Comparison of ENCODE assay signal across 1 cellular context in genomic region chr2:233745073-233745755, GRCh38.
A peak's percentile ranks its signal among the peaks of the same experiment; 100 is the strongest.
TF ChIP-seq lines count a peak whose summit lies in the region.

No MANE protein-coding gene starts in this region.

TF ChIP-seq in HepG2, 621 proteins besides CTCF, POLR2A, EP300 and RAD21 (continued from another document and continues in another):
- TF ChIP-seq ZNF275 (CRISPR knock-in tag; IDR thresholded peaks at IDR 0.05; ENCODE audit: borderline replicate concordance) (peak; percentile 67; the same call in 1 of the 2 replicates), ZNF282 (IDR thresholded peaks at IDR 0.05; ENCODE audit: partially characterized antibody) (no peak), CBX2 (IDR thresholded peaks at IDR 0.05; ENCODE audit: low read depth, low read length) (no peak), CBX2 (CRISPR knock-in tag; IDR thresholded peaks at IDR 0.05; ENCODE audit: low read depth) (peak; percentile 81; the same call in 1 of the 2 replicates), TBX2 (CRISPR knock-in tag; IDR thresholded peaks at IDR 0.05; ENCODE audit: borderline replicate concordance) (peak; percentile 100), ZNF784 (CRISPR knock-in tag; IDR thresholded peaks at IDR 0.05; ENCODE audit: borderline replicate concordance) (no peak), ZFY (CRISPR knock-in tag; IDR thresholded peaks at IDR 0.05) (no peak), ZNF563 (CRISPR knock-in tag; IDR thresholded peaks at IDR 0.05) (no peak), MXD3 (CRISPR knock-in tag; IDR thresholded peaks at IDR 0.05) (no peak), SETDB1 (CRISPR knock-in tag; IDR thresholded peaks at IDR 0.05; ENCODE audit: borderline replicate concordance) (no peak), HOXA3 (CRISPR knock-in tag; IDR thresholded peaks at IDR 0.05) (peak; percentile 47; the same call in 1 of the 2 replicates), NBN (conservative IDR thresholded peaks at IDR 0.05) (no peak), ATRX (CRISPR knock-in tag; IDR thresholded peaks at IDR 0.05; ENCODE audit: borderline replicate concordance) (no peak; the same call in 1 of the 2 replicates), ZNF34 (CRISPR knock-in tag; IDR thresholded peaks at IDR 0.05; ENCODE audit: borderline replicate concordance) (no peak), SP5 (CRISPR knock-in tag; IDR thresholded peaks at IDR 0.05; ENCODE audit: borderline replicate concordance, low read depth) (peak; percentile 80), ATF7-NPFF (CRISPR knock-in tag; IDR thresholded peaks at IDR 0.05; ENCODE audit: low read depth) (peak; percentile 68; the same call in 1 of the 2 replicates), TEF (CRISPR knock-in tag; IDR thresholded peaks at IDR 0.05) (peak; percentile 94), ZNF576 (CRISPR knock-in tag; IDR thresholded peaks at IDR 0.05) (no peak), ZNF766 (CRISPR knock-in tag; IDR thresholded peaks at IDR 0.05; ENCODE audit: borderline replicate concordance) (no peak), ZNF547 (CRISPR knock-in tag; IDR thresholded peaks at IDR 0.05) (no peak), HNRNPK (IDR thresholded peaks at IDR 0.05; ENCODE audit: low read depth, low read length, poor library complexity, severe bottlenecking) (no peak), ZNF607 (CRISPR knock-in tag; IDR thresholded peaks at IDR 0.05; ENCODE audit: borderline replicate concordance) (peak; percentile 81; the same call in 1 of the 2 replicates), RBM39 (IDR thresholded peaks at IDR 0.05; ENCODE audit: low read depth, low read length, poor library complexity, severe bottlenecking) (no peak), U2AF1 (optimal IDR thresholded peaks at IDR 0.05; ENCODE audit: low read depth, low read length) (no peak), RELA (CRISPR knock-in tag; IDR thresholded peaks at IDR 0.05) (no peak), SRSF1 (optimal IDR thresholded peaks at IDR 0.05; ENCODE audit: low read depth, low read length) (no peak), TCF7L2 (IDR thresholded peaks at IDR 0.05; ENCODE audit: low read depth, low read length) (peak; percentile 87), STAG1 (CRISPR knock-in tag; IDR thresholded peaks at IDR 0.05) (no peak), JUN (CRISPR knock-in tag; IDR thresholded peaks at IDR 0.05) (peak; percentile 94), ZC3H4 (CRISPR knock-in tag; IDR thresholded peaks at IDR 0.05; ENCODE audit: borderline replicate concordance) (no peak), ZNF142 (CRISPR knock-in tag; IDR thresholded peaks at IDR 0.05) (no peak), ZNF660 (CRISPR knock-in tag; IDR thresholded peaks at IDR 0.05; ENCODE audit: borderline replicate concordance, low read depth) (no peak), ISX (CRISPR knock-in tag; conservative IDR thresholded peaks at IDR 0.05) (no peak), ZNF484 (CRISPR knock-in tag; IDR thresholded peaks at IDR 0.05; ENCODE audit: borderline replicate concordance, low read depth) (no peak), PLRG1 (conservative IDR thresholded peaks at IDR 0.05) (no peak), NR2F1 (CRISPR knock-in tag; IDR thresholded peaks at IDR 0.05) (peak; percentile 97 to 99), CCAR2 (optimal IDR thresholded peaks at IDR 0.05; ENCODE audit: low read depth, low read length) (no peak), ZNF629 (CRISPR knock-in tag; conservative IDR thresholded peaks at IDR 0.05) (no peak), ZKSCAN8 (CRISPR knock-in tag; IDR thresholded peaks at IDR 0.05; ENCODE audit: borderline replicate concordance) (peak; percentile 85), ATF7 (IDR thresholded peaks at IDR 0.05) (peak; percentile 81), ATF7 (CRISPR knock-in tag; IDR thresholded peaks at IDR 0.05) (peak; percentile 91; the same call in 1 of the 2 replicates), BORCS8-MEF2B (CRISPR knock-in tag; IDR thresholded peaks at IDR 0.05) (peak; percentile 60; the same call in 1 of the 2 replicates), BCL6 (CRISPR knock-in tag; IDR thresholded peaks at IDR 0.05) (peak; percentile 99), NFKBIZ (CRISPR knock-in tag; IDR thresholded peaks at IDR 0.05) (peak; percentile 91), ZNF574 (CRISPR knock-in tag; IDR thresholded peaks at IDR 0.05) (peak; percentile 57; the same call in 1 of the 2 replicates), STAT5B (CRISPR knock-in tag; IDR thresholded peaks at IDR 0.05) (peak; percentile 90; the same call in 1 of the 2 replicates), ZSCAN31 (CRISPR knock-in tag; IDR thresholded peaks at IDR 0.05; ENCODE audit: low read depth) (peak; percentile 59; the same call in 1 of the 2 replicates), POLR2G (IDR thresholded peaks at IDR 0.05; ENCODE audit: low read depth, low read length) (no peak), TBL1XR1 (IDR thresholded peaks at IDR 0.05; ENCODE audit: borderline replicate concordance, low read length, partially characterized antibody) (peak; percentile 100), ZNF788 (CRISPR knock-in tag; IDR thresholded peaks at IDR 0.05; ENCODE audit: borderline replicate concordance) (peak; percentile 76; the same call in 1 of the 2 replicates), HIC2 (CRISPR knock-in tag; IDR thresholded peaks at IDR 0.05; ENCODE audit: low read depth) (no peak; the same call in 1 of the 2 replicates), SNAI1 (CRISPR knock-in tag; IDR thresholded peaks at IDR 0.05; ENCODE audit: borderline replicate concordance) (0 out of 2 replicates have a peak, but pooled peaks have one; percentile 42), ZFP36L1 (CRISPR knock-in tag; IDR thresholded peaks at IDR 0.05) (peak; percentile 96; the same call in 1 of the 2 replicates), CBX5 (CRISPR knock-in tag; IDR thresholded peaks at IDR 0.05; ENCODE audit: borderline replicate concordance) (0 out of 2 replicates have a peak, but pooled peaks have one; percentile 56), RFX1 (IDR thresholded peaks at IDR 0.05) (no peak), ZNF329 (CRISPR knock-in tag; IDR thresholded peaks at IDR 0.05; ENCODE audit: low read depth) (0 out of 2 replicates have a peak, but pooled peaks have one; percentile 37), MBD4 (IDR thresholded peaks at IDR 0.05; ENCODE audit: borderline replicate concordance, low read length) (peak; percentile 93; the same call in 1 of the 2 replicates), TEAD2 (CRISPR knock-in tag; IDR thresholded peaks at IDR 0.05) (no peak), ZNF850 (CRISPR knock-in tag; conservative IDR thresholded peaks at IDR 0.05) (0 out of 2 replicates have a peak, but pooled peaks have one; percentile 29), JARID2 (CRISPR knock-in tag; IDR thresholded peaks at IDR 0.05; ENCODE audit: insufficient replicate concordance) (peak; percentile 15), CCDC6 (CRISPR knock-in tag; IDR thresholded peaks at IDR 0.05) (no peak)
- TF ChIP-seq, protein P1, sequence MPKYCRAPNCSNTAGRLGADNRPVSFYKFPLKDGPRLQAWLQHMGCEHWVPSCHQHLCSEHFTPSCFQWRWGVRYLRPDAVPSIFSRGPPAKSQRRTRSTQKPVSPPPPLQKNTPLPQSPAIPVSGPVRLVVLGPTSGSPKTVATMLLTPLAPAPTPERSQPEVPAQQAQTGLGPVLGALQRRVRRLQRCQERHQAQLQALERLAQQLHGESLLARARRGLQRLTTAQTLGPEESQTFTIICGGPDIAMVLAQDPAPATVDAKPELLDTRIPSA (CRISPR knock-in tag; IDR thresholded peaks at IDR 0.05; ENCODE audit: borderline replicate concordance) = no peak
